1 cellular context compared by ENCODE assay signal in the genomic region with DNA sequence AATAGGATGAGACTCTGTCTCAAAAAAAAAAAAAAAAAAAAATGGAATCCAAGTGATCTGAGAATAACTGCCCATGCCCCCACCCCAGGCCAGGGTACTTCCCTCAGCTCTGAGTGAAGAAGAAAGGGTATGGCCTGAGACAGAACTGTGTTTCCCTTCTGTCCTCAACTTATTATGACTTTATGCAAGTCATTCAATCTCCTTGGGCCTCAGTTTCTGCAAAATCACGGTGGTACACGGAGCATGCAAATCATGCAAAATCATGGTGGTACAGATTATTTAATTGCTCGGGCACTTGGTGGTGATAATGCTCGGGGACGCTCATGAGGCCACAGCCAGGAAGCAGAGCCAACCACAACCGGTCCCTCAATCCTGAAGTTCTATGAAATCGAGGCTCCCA.
TF ChIP-seq lines count a peak whose summit lies in the region.

No MANE protein-coding gene starts in this region.

TF ChIP-seq in HepG2, 621 proteins besides CTCF, POLR2A, EP300 and RAD21:
- TF ChIP-seq, protein P1, sequence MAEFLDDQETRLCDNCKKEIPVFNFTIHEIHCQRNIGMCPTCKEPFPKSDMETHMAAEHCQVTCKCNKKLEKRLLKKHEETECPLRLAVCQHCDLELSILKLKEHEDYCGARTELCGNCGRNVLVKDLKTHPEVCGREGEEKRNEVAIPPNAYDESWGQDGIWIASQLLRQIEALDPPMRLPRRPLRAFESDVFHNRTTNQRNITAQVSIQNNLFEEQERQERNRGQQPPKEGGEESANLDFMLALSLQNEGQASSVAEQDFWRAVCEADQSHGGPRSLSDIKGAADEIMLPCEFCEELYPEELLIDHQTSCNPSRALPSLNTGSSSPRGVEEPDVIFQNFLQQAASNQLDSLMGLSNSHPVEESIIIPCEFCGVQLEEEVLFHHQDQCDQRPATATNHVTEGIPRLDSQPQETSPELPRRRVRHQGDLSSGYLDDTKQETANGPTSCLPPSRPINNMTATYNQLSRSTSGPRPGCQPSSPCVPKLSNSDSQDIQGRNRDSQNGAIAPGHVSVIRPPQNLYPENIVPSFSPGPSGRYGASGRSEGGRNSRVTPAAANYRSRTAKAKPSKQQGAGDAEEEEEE (CRISPR knock-in tag; IDR thresholded peaks at IDR 0.05; ENCODE audit: borderline replicate concordance): no peak
- TF ChIP-seq, protein P2, sequence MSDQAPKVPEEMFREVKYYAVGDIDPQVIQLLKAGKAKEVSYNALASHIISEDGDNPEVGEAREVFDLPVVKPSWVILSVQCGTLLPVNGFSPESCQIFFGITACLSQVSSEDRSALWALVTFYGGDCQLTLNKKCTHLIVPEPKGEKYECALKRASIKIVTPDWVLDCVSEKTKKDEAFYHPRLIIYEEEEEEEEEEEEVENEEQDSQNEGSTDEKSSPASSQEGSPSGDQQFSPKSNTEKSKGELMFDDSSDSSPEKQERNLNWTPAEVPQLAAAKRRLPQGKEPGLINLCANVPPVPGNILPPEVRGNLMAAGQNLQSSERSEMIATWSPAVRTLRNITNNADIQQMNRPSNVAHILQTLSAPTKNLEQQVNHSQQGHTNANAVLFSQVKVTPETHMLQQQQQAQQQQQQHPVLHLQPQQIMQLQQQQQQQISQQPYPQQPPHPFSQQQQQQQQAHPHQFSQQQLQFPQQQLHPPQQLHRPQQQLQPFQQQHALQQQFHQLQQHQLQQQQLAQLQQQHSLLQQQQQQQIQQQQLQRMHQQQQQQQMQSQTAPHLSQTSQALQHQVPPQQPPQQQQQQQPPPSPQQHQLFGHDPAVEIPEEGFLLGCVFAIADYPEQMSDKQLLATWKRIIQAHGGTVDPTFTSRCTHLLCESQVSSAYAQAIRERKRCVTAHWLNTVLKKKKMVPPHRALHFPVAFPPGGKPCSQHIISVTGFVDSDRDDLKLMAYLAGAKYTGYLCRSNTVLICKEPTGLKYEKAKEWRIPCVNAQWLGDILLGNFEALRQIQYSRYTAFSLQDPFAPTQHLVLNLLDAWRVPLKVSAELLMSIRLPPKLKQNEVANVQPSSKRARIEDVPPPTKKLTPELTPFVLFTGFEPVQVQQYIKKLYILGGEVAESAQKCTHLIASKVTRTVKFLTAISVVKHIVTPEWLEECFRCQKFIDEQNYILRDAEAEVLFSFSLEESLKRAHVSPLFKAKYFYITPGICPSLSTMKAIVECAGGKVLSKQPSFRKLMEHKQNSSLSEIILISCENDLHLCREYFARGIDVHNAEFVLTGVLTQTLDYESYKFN (CRISPR knock-in tag; conservative IDR thresholded peaks at IDR 0.05): no peak
- TF ChIP-seq NFE2L2 (IDR thresholded peaks at IDR 0.05; ENCODE audit: low read length): peak; percentile 60
